Comparison of ENCODE assay signal across 8 cellular contexts in genomic region chr17:31936615-31937609, GRCh38. TPM values are rescaled to one million over a fixed set of nuclear protein-coding genes. Genes with fewer than 3 reads are reported as not detected.
DNase-seq lines count a peak whose midpoint lies in the region; ATAC-seq and TF ChIP-seq lines count a peak whose summit lies in the region.
"Not testable (repeated sequence)": the region's sequence is repeated elsewhere in the genome, so short reads cannot be mapped to it uniquely, and the experiment has no call there.

Gene SUZ12, plus strand, starts transcription at chr17:31937007. Its CDS starts 240 bp downstream, at chr17:31937247.

- not testable (repeated sequence) for H3K4me1 ChIP-seq in adipocyte (ENCODE audit: control insufficient read depth, insufficient read depth, low read length)
- H3K4me1 ChIP-seq in tibial nerve: peaks cover 0 to 22% (median 11%) of the 10 kb centered on the region in 4 donors

- in situ Hi-C loops in GM13977 (cut with MboI; ENCODE audit: low pct_unique_long_range_greater_than_20kb, low sequenced_read_pairs, unreplicated experiment): not testable (repeated sequence)

- peak within 1 kb of the TSS; percentile 85 for H3K4me3 ChIP-seq in adipocyte (ENCODE audit: low read length)
- H3K4me3 ChIP-seq in tibial nerve: peak within 1 kb of the TSS; percentile 59 to 92 (median 68)

- intact Hi-C loops in T-helper 1 cell treated with Interleukin-12 subunit alpha and Interleukin-12 subunit beta and Interleukin-4 antibody, amounts not matched to agents 30 ng/mL and 1 ng/mL, for 36 hours (cut with micrococcal nuclease): loop anchor here (2.0 kb wide), 2 partner anchors 70 to 414 kb away; partner anchors contain the start of genes LRRC37B and ZNF207
- intact Hi-C loops in left cardiac atrium (cut with DNase I); posterior cingulate gyrus (cut with DNase I): not testable (repeated sequence)

- DNase-seq in GM13977 (ENCODE audit: low spot score) (peak; percentile 51), NCI-H1694 (lab: John Stamatoyannopoulos, UW) (peak; percentile 88), adipocyte (ENCODE audit: low read depth) (peak; percentile 91), left cardiac atrium (peak; percentile 87), posterior cingulate gyrus (peak; percentile 73 to 98 (median 80)), tibial nerve (ENCODE audit: low spot score in 2 of 2) (peak; percentile 65 to 76)

- TF ChIP-seq EP300 in tibial nerve (IDR thresholded peaks at IDR 0.05): peak in 1 of 2 donors; percentile 75

- H3K27me3 ChIP-seq in adipocyte (replicated peaks; ENCODE audit: control insufficient read depth, insufficient read depth, low read length); tibial nerve: not testable (repeated sequence)

- peak; percentile 93 for ATAC-seq in HG02870 (IDR thresholded peaks at IDR 0.05; ENCODE audit: unreplicated experiment)
- peak; percentile 100 for ATAC-seq in left cardiac atrium

- TF ChIP-seq POLR2A in tibial nerve (IDR thresholded peaks at IDR 0.05): peak in 1 of 2 donors; percentile 59

- not testable (repeated sequence) for H3K9me3 ChIP-seq in adipocyte (ENCODE audit: control insufficient read depth, low read length); tibial nerve

- not testable (repeated sequence) for H3K36me3 ChIP-seq in adipocyte (ENCODE audit: control insufficient read depth, insufficient read depth, low read length, severe bottlenecking)
- peaks cover 0 to 14% (median 0%) of the 10 kb centered on the region in 3 donors for H3K36me3 ChIP-seq in tibial nerve

- peak within 1 kb of the TSS; percentile 80 to 93 (median 88) for H3K27ac ChIP-seq in tibial nerve

- H3K9ac ChIP-seq in adipocyte (ENCODE audit: low read length): peak within 1 kb of the TSS; percentile 86

- WGBS in tibial nerve, 2 donors: 1% methylated on average over 43 to 88 of the region's 93 CpGs

- TF ChIP-seq CTCF in GM13977 (IDR thresholded peaks at IDR 0.05; ENCODE audit: extremely low read depth, insufficient read depth, missing control alignments); tibial nerve (IDR thresholded peaks at IDR 0.05): not testable (repeated sequence)

RNA-seq across cellular contexts. Expression of gene SUZ12, which starts in this region (rescaled TPM):
- 57.7 and 59.3 TPM in 2 replicates for total RNA-seq in T-helper 1 cell treated with Interleukin-12 subunit alpha and Interleukin-12 subunit beta and Interleukin-4 antibody, amounts not matched to agents 30 ng/mL and 1 ng/mL, for 36 hours
- 10 to 100 TPM; 14.0 to 16.9 TPM for total RNA-seq in left cardiac atrium
- 10 to 100 TPM; 12.2 to 20.3 (median 17.0) TPM for total RNA-seq in tibial nerve

Comparison
In these comparisons a context has a peak if more than half of its experiments do, and no peak if none do; other contexts are left out.
1. Peak in every context shown above with its lines: DNase-seq, ATAC-seq, H3K4me3 ChIP-seq and H3K27ac ChIP-seq.